In the genomic region with DNA sequence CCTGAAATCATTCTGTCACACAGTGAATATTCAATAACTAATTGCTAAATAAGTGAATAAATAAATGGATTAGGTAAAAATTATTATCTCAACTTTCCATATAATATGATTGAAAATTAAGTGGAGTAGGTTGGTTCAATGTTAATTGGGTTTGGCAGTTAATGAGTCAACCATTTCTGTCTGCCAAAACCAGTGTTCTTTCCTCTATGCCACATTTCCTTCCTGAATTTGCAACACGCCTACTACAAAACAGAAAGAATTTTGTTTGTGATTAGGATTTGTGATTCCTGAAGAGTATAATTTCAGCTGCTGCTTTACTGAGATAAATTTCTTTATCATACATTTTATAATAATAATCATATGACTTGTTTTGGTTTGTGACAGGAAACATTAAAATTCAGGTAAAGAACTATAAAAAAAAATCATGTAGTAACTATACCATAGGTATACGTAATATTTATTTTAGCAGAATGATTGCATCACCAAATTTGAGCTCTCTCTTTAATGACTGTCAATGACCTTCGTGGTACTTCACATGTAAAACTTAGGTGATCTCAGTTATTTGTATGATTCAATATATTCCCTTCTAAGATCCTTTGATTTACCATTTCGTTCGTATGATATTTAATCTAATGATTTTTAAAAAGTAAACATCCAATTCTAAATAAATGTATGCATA, we compare ENCODE assay signal across 18 cellular contexts.
"Had no signal": no experiment of that assay in that cellular context is flagged by ENCODE, and none has a peak within 500 bp of the region (broad histone marks: within the 10 kb centered on the region; RNA-seq: fewer than 3 reads in every experiment).

No MANE protein-coding gene starts in this region.

- H3K27ac ChIP-seq: colonic mucosa, hepatocyte, thoracic aorta, upper lobe of right lung had no signal

- ATAC-seq: activated CD8-positive, alpha-beta T cell treated with anti-CD3 and anti-CD28 coated beads, Interleukin-2, amount 10 ng/mL, durations not matched to agents 7 days and 5 days; esophagus mucosa; left lobe of liver; stimulated activated naive B cell treated with anti-CD40 and anti-IgM and Interleukin-4, amounts not matched to agents 10 μg/mL and 1 μg/mL and 100 μg/mL, for 72 hours; upper lobe of right lung had no signal

- H3K27ac Mint-ChIP-seq: activated CD4-positive, alpha-beta T cell treated with anti-CD3 and anti-CD28 coated beads, Interleukin-2, amount 10 ng/mL, durations not matched to agents 7 days and 5 days; activated CD8-positive, alpha-beta T cell treated with anti-CD3 and anti-CD28 coated beads, Interleukin-2, amount 10 ng/mL, durations not matched to agents 7 days and 5 days; activated T-cell treated with anti-CD3 and anti-CD28 coated beads, Interleukin-2, amount 50 U/mL, for 24 hours; activated T-helper 2 cell treated with anti-CD3 and anti-CD28 coated beads, Interferon-gamma antibody, Interleukin-2, Interleukin-4, amounts not matched to agents 10 μg/mL and 5 μg/mL and 100 μg/mL, durations not matched to agents 14 hours and 24 hours and 36 hours; brain; stimulated activated naive B cell treated with anti-CD40 and anti-IgM and Interleukin-4, amounts not matched to agents 10 μg/mL and 1 μg/mL and 100 μg/mL, for 72 hours had no signal

- H3K9me3 ChIP-seq: colonic mucosa, thoracic aorta, upper lobe of right lung had no signal

- H3K4me3 Mint-ChIP-seq: activated CD4-positive, alpha-beta T cell treated with anti-CD3 and anti-CD28 coated beads, Interleukin-2, amount 10 ng/mL, durations not matched to agents 7 days and 5 days; activated CD8-positive, alpha-beta T cell treated with anti-CD3 and anti-CD28 coated beads, Interleukin-2, amount 10 ng/mL, durations not matched to agents 7 days and 5 days; activated T-cell treated with anti-CD3 and anti-CD28 coated beads, Interleukin-2, amount 50 U/mL, for 24 hours; brain; neural crest cell; stimulated activated naive B cell treated with anti-CD40 and anti-IgM and Interleukin-4, amounts not matched to agents 10 μg/mL and 1 μg/mL and 100 μg/mL, for 72 hours had no signal

- H3K9me3 Mint-ChIP-seq: activated CD4-positive, alpha-beta T cell treated with anti-CD3 and anti-CD28 coated beads, Interleukin-2, amount 10 ng/mL, durations not matched to agents 7 days and 5 days; activated T-cell treated with anti-CD3 and anti-CD28 coated beads, Interleukin-2, amount 50 U/mL, for 24 hours; activated T-helper 2 cell treated with anti-CD3 and anti-CD28 coated beads, Interferon-gamma antibody, Interleukin-2, Interleukin-4, amounts not matched to agents 10 μg/mL and 5 μg/mL and 100 μg/mL, durations not matched to agents 14 hours and 24 hours and 36 hours; brain; neural crest cell; stimulated activated naive B cell treated with anti-CD40 and anti-IgM and Interleukin-4, amounts not matched to agents 10 μg/mL and 1 μg/mL and 100 μg/mL, for 72 hours had no signal

- H3K4me1 ChIP-seq: colonic mucosa, upper lobe of right lung had no signal

- H3K4me1 Mint-ChIP-seq: activated CD4-positive, alpha-beta T cell treated with anti-CD3 and anti-CD28 coated beads, Interleukin-2, amount 10 ng/mL, durations not matched to agents 7 days and 5 days; brain; neural crest cell; stimulated activated naive B cell treated with anti-CD40 and anti-IgM and Interleukin-4, amounts not matched to agents 10 μg/mL and 1 μg/mL and 100 μg/mL, for 72 hours had no signal

- H3K36me3 Mint-ChIP-seq: stimulated activated naive B cell treated with anti-CD40 and anti-IgM and Interleukin-4, amounts not matched to agents 10 μg/mL and 1 μg/mL and 100 μg/mL, for 72 hours had no signal

- DNase-seq: activated CD4-positive, alpha-beta T cell treated with anti-CD3 and anti-CD28 coated beads, Interleukin-2, amount 10 ng/mL, durations not matched to agents 7 days and 5 days; activated CD8-positive, alpha-beta T cell treated with anti-CD3 and anti-CD28 coated beads, Interleukin-2, amount 10 ng/mL, durations not matched to agents 7 days and 5 days; activated naive CD4-positive, alpha-beta T cell treated with Interleukin-2 at 50 U/mL for 16 hours; activated T-cell treated with anti-CD3 and anti-CD28 coated beads, Interleukin-2, amount 50 U/mL, for 24 hours; anterior cingulate cortex; central memory CD4-positive, alpha-beta T cell; colonic mucosa; stimulated activated naive B cell treated with anti-CD40 and anti-IgM and Interleukin-4, amounts not matched to agents 10 μg/mL and 1 μg/mL and 100 μg/mL, for 72 hours; upper lobe of right lung had no signal

- H3K4me3 ChIP-seq: colonic mucosa, hepatocyte, thoracic aorta, upper lobe of right lung had no signal

- H3K27me3 ChIP-seq: colonic mucosa, hepatocyte, upper lobe of right lung had no signal

- H3K79me2 ChIP-seq: hepatocyte had no signal

- H3K4me2 ChIP-seq: hepatocyte had no signal

- FAIRE-seq: endometrium, keratinocyte had no signal

- H3K36me3 ChIP-seq: colonic mucosa, thoracic aorta, upper lobe of right lung had no signal

- H3K27me3 Mint-ChIP-seq: activated CD4-positive, alpha-beta T cell treated with anti-CD3 and anti-CD28 coated beads, Interleukin-2, amount 10 ng/mL, durations not matched to agents 7 days and 5 days; activated T-cell treated with anti-CD3 and anti-CD28 coated beads, Interleukin-2, amount 50 U/mL, for 24 hours; brain; stimulated activated naive B cell treated with anti-CD40 and anti-IgM and Interleukin-4, amounts not matched to agents 10 μg/mL and 1 μg/mL and 100 μg/mL, for 72 hours had no signal

- H2AFZ ChIP-seq: hepatocyte had no signal
